In genomic region chr16:49365711-49366509, GRCh38 we compare ENCODE assay signal across 16 cellular contexts. TPM values are rescaled to one million over a fixed set of nuclear protein-coding genes. Genes with fewer than 3 reads are reported as not detected.
A peak's percentile ranks its signal among the peaks of the same experiment; 100 is the strongest.
DNase-seq lines count a peak whose midpoint lies in the region; ATAC-seq, FAIRE-seq and TF ChIP-seq lines count a peak whose summit lies in the region.
"Had no signal": no experiment of that assay in that cellular context is flagged by ENCODE, and none has a peak within 500 bp of the region (broad histone marks: within the 10 kb centered on the region; RNA-seq: fewer than 3 reads in every experiment).

No MANE protein-coding gene starts in this region.

- H3K36me3 ChIP-seq in GM12878 (ENCODE audit: control insufficient read depth in 2 of 2, insufficient read depth in 2 of 2, low read length in 1 of 2) (no peaks in the 10 kb centered on the region), H7 (replicated peaks; ENCODE audit: control insufficient read depth, insufficient read depth, low read length) (no peaks in the 10 kb centered on the region)
- H3K36me3 ChIP-seq: adrenal gland had no signal

- no peaks in the 10 kb centered on the region for H3K79me2 ChIP-seq in GM12878 (ENCODE audit: control insufficient read depth, insufficient read depth, low read length)

- no peak for TF ChIP-seq EP300 in GM12878 (IDR thresholded peaks at IDR 0.05; ENCODE audit: borderline replicate concordance in 1 of 2, control insufficient read depth in 1 of 2, low read depth in 2 of 2, low read length in 2 of 2)

- in situ Hi-C loops in GM12878 (cut with MboI): no loop called here

- 44% methylated on average over 4 of the region's 4 CpGs for WGBS in GM12878 (ENCODE audit: insufficient coverage, insufficient replicate concordance, low lambda C conversion rate, missing lambda C conversion rate)

- POLR2A ChIA-PET in GM12878 (lab: Charles Lee): no interaction called here

- ATAC-seq in GM18870 (IDR thresholded peaks at IDR 0.05; ENCODE audit: unreplicated experiment) (peak; percentile 94), GM21576 (IDR thresholded peaks at IDR 0.05; ENCODE audit: unreplicated experiment) (peak; percentile 90), HG03135 (IDR thresholded peaks at IDR 0.05; ENCODE audit: unreplicated experiment) (peak; percentile 86), GM12878 (peak; percentile 84)
- ATAC-seq: effector memory CD8-positive, alpha-beta T cell had no signal

- no peaks in the 10 kb centered on the region for H3K36me3 Mint-ChIP-seq in T-helper 2 cell treated with Interferon-gamma antibody and Interleukin-4, amounts not matched to agents 5 μg/mL and 100 μg/mL, for 36 hours (ENCODE audit: low read depth)
- H3K36me3 Mint-ChIP-seq: naive B cell had no signal

- SMC1A ChIA-PET in GM12878 (lab: Charles Lee; ENCODE audit: uncharacterized antibody, unreplicated experiment): interaction anchor here (1.5 kb wide), 1 partner anchor 679 kb away, joined by 3 read pairs; no protein-coding TSS in a partner anchor

- H3K27ac ChIP-seq in GM12878 (ENCODE audit: control insufficient read depth, insufficient read depth): peak overlapping the region; percentile 28
- H3K27ac ChIP-seq: adrenal gland had no signal

- RAD21 ChIA-PET in GM12878 (lab: Charles Lee; ENCODE audit: unreplicated experiment): no interaction called here

- no peak for TF ChIP-seq RAD21 in GM12878 (IDR thresholded peaks at IDR 0.05; ENCODE audit: insufficient read depth, low read depth, low read length)

- H3K4me3 Mint-ChIP-seq in T-helper 2 cell treated with Interferon-gamma antibody and Interleukin-4, amounts not matched to agents 5 μg/mL and 100 μg/mL, for 36 hours: no peak overlapping the region
- H3K4me3 Mint-ChIP-seq: activated CD4-positive, alpha-beta T cell treated with anti-CD3 and anti-CD28 coated beads, Interleukin-2, amount 10 ng/mL, durations not matched to agents 7 days and 5 days; effector memory CD8-positive, alpha-beta T cell; naive B cell had no signal

- no peak for TF ChIP-seq CTCF in GM12878 (IDR thresholded peaks at IDR 0.05 in 2 of 3, conservative IDR thresholded peaks at IDR 0.05 in 1 of 3; ENCODE audit: control insufficient read depth in 2 of 3, extremely low read depth in 1 of 3, insufficient read depth in 1 of 3, low read depth in 3 of 3, low read length in 3 of 3)

- peak overlapping the region; percentile 5 for H3K4me2 ChIP-seq in GM12878 (ENCODE audit: control insufficient read depth, insufficient read depth)

- H3K9me3 Mint-ChIP-seq in T-helper 2 cell treated with Interferon-gamma antibody and Interleukin-4, amounts not matched to agents 5 μg/mL and 100 μg/mL, for 36 hours: no peaks in the 10 kb centered on the region
- H3K9me3 Mint-ChIP-seq: activated CD4-positive, alpha-beta T cell treated with anti-CD3 and anti-CD28 coated beads, Interleukin-2, amount 10 ng/mL, durations not matched to agents 7 days and 5 days had no signal

- intact Hi-C loops in GM12878 (cut with micrococcal nuclease; ENCODE audit: unreplicated experiment): no loop called here

- FAIRE-seq in GM12878 (lab: Jason Lieb, UNC): no peak
- FAIRE-seq: H54 had no signal

- no peak for TF ChIP-seq POLR2A in GM12878 (IDR thresholded peaks at IDR 0.05; ENCODE audit: low read depth, low read length)

- DNase-seq in GM12878 (ENCODE audit: low read depth, low spot score): peak; percentile 67
- no peak for DNase-seq in NCI-H1436 treated with DMSO at 0.1 percent for 48 hours (lab: John Stamatoyannopoulos, UW)
- no peak for DNase-seq in COLO668 (lab: John Stamatoyannopoulos, UW; ENCODE audit: unreplicated experiment)
- no peak for DNase-seq in T-helper 2 cell treated with Interferon-gamma antibody and Interleukin-4, amounts not matched to agents 5 μg/mL and 100 μg/mL, for 36 hours (ENCODE audit: low spot score)
- DNase-seq in H7: no peak
- DNase-seq: activated CD4-positive, alpha-beta T cell treated with anti-CD3 and anti-CD28 coated beads, Interleukin-2, amount 10 ng/mL, durations not matched to agents 7 days and 5 days; adrenal gland; effector memory CD8-positive, alpha-beta T cell; naive B cell; NCI-H1417; stimulated activated CD4-positive, alpha-beta T cell treated with anti-CD3 and anti-CD28 coated beads, Interleukin-15, amount 100 ng/mL, for 24 hours had no signal

- BruUV-seq in GM12878 (replicated peaks; lab: Mats Ljungman, UMichigan): no TSS peak

- H3K4me3 ChIP-seq in GM12878 (no peak overlapping the region), H7 (ENCODE audit: insufficient read depth, low read depth, low read length) (no peak overlapping the region)
- H3K4me3 ChIP-seq: adrenal gland had no signal

- H3K27me3 Mint-ChIP-seq in T-helper 2 cell treated with Interferon-gamma antibody and Interleukin-4, amounts not matched to agents 5 μg/mL and 100 μg/mL, for 36 hours (ENCODE audit: low read depth): no peaks in the 10 kb centered on the region

- H3K4me1 ChIP-seq in GM12878 (ENCODE audit: control insufficient read depth, insufficient read depth, low read length): peaks cover 23% of the 10 kb centered on the region
- H3K4me1 ChIP-seq: adrenal gland had no signal

- H3K9ac ChIP-seq in GM12878 (ENCODE audit: control insufficient read depth, insufficient read depth, low read length): no peak overlapping the region

- H3K27me3 ChIP-seq in GM12878 (replicated peaks in 1 of 2; ENCODE audit: control insufficient read depth in 2 of 2, insufficient read depth in 2 of 2, low read length in 1 of 2) (no peaks in the 10 kb centered on the region), H7 (ENCODE audit: control insufficient read depth, insufficient read depth, low read length) (no peaks in the 10 kb centered on the region)
- H3K27me3 ChIP-seq: adrenal gland had no signal

- peaks cover 2% of the 10 kb centered on the region; the same call in 2 of the 3 replicates for H3K9me3 ChIP-seq in GM12878 (replicated peaks; ENCODE audit: control insufficient read depth, insufficient read depth, low read length)
- H3K9me3 ChIP-seq: adrenal gland had no signal

- CTCF ChIA-PET in GM12878 (lab: Yijun Ruan, JAX): interaction anchor here (1.1 to 1.6 kb wide), 2 partner anchors 13 to 17 kb away, joined by 3 to 6 read pairs; no protein-coding TSS in a partner anchor

- H4K20me1 ChIP-seq in GM12878 (ENCODE audit: control insufficient read depth, insufficient read depth): no peaks in the 10 kb centered on the region

- H3K4me1 Mint-ChIP-seq in T-helper 2 cell treated with Interferon-gamma antibody and Interleukin-4, amounts not matched to agents 5 μg/mL and 100 μg/mL, for 36 hours (ENCODE audit: low read depth): no peaks in the 10 kb centered on the region
- H3K4me1 Mint-ChIP-seq: activated CD4-positive, alpha-beta T cell treated with anti-CD3 and anti-CD28 coated beads, Interleukin-2, amount 10 ng/mL, durations not matched to agents 7 days and 5 days had no signal

- no peak overlapping the region; the same call in 1 of the 2 replicates for H2AFZ ChIP-seq in GM12878 (ENCODE audit: control insufficient read depth, low read depth, low read length)

- H3K27ac Mint-ChIP-seq in T-helper 2 cell treated with Interferon-gamma antibody and Interleukin-4, amounts not matched to agents 5 μg/mL and 100 μg/mL, for 36 hours: no peak overlapping the region
- H3K27ac Mint-ChIP-seq: activated CD4-positive, alpha-beta T cell treated with anti-CD3 and anti-CD28 coated beads, Interleukin-2, amount 10 ng/mL, durations not matched to agents 7 days and 5 days; effector memory CD8-positive, alpha-beta T cell; naive B cell had no signal

TF ChIP-seq in GM12878, 131 proteins besides CTCF, POLR2A, EP300 and RAD21:
- peak in 1 of 2 experiments; percentile 25; a peak in 1 of 4 replicates for TF ChIP-seq CEBPB (IDR thresholded peaks at IDR 0.05; ENCODE audit: borderline replicate concordance in 1 of 2, low read depth in 2 of 2, low read length in 2 of 2)
- no peak for TF ChIP-seq NFXL1 (IDR thresholded peaks at IDR 0.05; ENCODE audit: borderline replicate concordance)
- TF ChIP-seq SP1 (IDR thresholded peaks at IDR 0.05; ENCODE audit: low read depth, low read length): no peak
- TF ChIP-seq MEF2A (IDR thresholded peaks at IDR 0.05; ENCODE audit: insufficient read depth, low read depth, low read length): 0 out of 2 replicates have a peak, but pooled peaks have one; percentile 56
- no peak for TF ChIP-seq BCL11A (IDR thresholded peaks at IDR 0.05; ENCODE audit: low read depth, low read length)
- no peak for TF ChIP-seq RCOR1 (conservative IDR thresholded peaks at IDR 0.05; ENCODE audit: low read depth, low read length)

RNA-seq across cellular contexts. Expression of gene C16orf78, which starts 7.7 kb away (rescaled TPM):
- not detected in 2 replicates for total RNA-seq in GM12878 (2013; cell fraction: nucleolus; rRNA removed)
- not detected in 2 replicates for total RNA-seq in GM12878 (2014; rRNA removed)
- not detected in 2 replicates for total RNA-seq in GM12878 (2014; rRNA removed; fragmentation: Illumina TruSeq; extraction: Trizol)
- not detected in 2 replicates for total RNA-seq in GM12878 (2021)
- not detected for polyA plus RNA-seq in GM12878 (2011; ENCODE audit: low read depth)
- not detected in 2 replicates for polyA plus RNA-seq in GM12878 (2011; rRNA removed)
- polyA plus RNA-seq in GM12878 (2011; cell fraction: cytosol; rRNA removed): not detected in 2 replicates
- polyA plus RNA-seq in GM12878 (2011; cell fraction: nucleus; rRNA removed): not detected in 2 replicates
- polyA plus RNA-seq in GM12878 (2012): not detected in 2 replicates
- not detected in 2 replicates for polyA plus RNA-seq in GM12878 (2014; fragmentation: Illumina TruSeq; extraction: Trizol)
- polyA plus RNA-seq in GM12878 (2014; fragmentation: Nextera tagmentation; extraction: Ambion mirVana): not detected
- not detected in 2 replicates for polyA plus RNA-seq in GM12878 (2014; rRNA removed)
- not detected for polyA plus RNA-seq in GM12878 (2016; fragmentation: Nextera tagmentation; extraction: Ambion mirVana)
- not detected in 2 replicates for polyA minus RNA-seq in GM12878 (2011; rRNA and poly(A)+ RNA removed)
- polyA minus RNA-seq in GM12878 (2011; cell fraction: cytosol; rRNA and poly(A)+ RNA removed): not detected in 2 replicates
- polyA minus RNA-seq in GM12878 (2011; cell fraction: nucleus; rRNA and poly(A)+ RNA removed): not detected in 2 replicates
- not detected in 2 replicates for total RNA-seq in H7 (2014; rRNA removed; shearing (Covaris generic))
- total RNA-seq: activated CD4-positive, alpha-beta T cell treated with anti-CD3 and anti-CD28 coated beads, Interleukin-2, amount 10 ng/mL, durations not matched to agents 7 days and 5 days; adrenal gland; subcutaneous adipose tissue had no signal
- polyA plus RNA-seq: adrenal gland had no signal
